13 cellular contexts compared by ENCODE assay signal in the genomic region with DNA sequence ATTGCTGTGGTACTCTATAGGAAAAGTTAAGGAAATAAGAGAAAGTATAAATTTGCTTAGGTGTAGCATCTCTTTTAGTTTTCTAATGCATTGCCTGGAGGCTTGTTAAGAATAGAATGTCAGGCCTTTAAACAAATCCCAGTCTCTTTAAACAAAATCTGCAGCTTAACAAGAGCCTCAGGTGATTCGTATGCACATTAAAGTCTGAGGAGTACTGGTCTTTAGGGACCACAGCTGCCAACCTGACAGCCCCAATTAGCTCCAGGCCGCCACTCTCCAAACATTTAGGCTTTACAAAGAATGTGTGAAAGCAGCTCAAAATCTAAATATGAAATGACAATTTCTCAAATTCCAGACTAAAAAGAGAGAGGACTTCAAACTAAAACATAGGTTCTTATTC.
"Had no signal": no experiment of that assay in that cellular context is flagged by ENCODE, and none has a peak within 500 bp of the region (broad histone marks: within the 10 kb centered on the region; RNA-seq: fewer than 3 reads in every experiment).

No MANE protein-coding gene starts in this region.

- H3K27ac ChIP-seq: coronary artery, esophagus muscularis mucosa, left ventricle myocardium inferior, ovary, right lobe of liver, upper lobe of right lung had no signal

- H3K9me3 ChIP-seq: esophagus muscularis mucosa, left ventricle myocardium inferior, ovary, right lobe of liver, upper lobe of right lung had no signal

- H3K27me3 ChIP-seq: esophagus muscularis mucosa, ovary, right lobe of liver, upper lobe of right lung had no signal

- ATAC-seq: right lobe of liver; stimulated activated naive CD8-positive, alpha-beta T cell treated with anti-CD3 and anti-CD28 coated beads, Interleukin-15, amount 100 ng/mL, for 72 hours; upper lobe of right lung had no signal

- DNase-seq: activated CD4-positive, alpha-beta T cell treated with anti-CD3 and anti-CD28 coated beads, Interleukin-2, amount 50 U/mL, for 1 hour; activated CD4-positive, CD25-positive, alpha-beta regulatory T cell; activated naive CD8-positive, alpha-beta T cell treated with anti-CD3 and anti-CD28 coated beads for 36 hours; amygdala; central memory CD4-positive, alpha-beta T cell; left ventricle myocardium inferior; mesenchymal stem cell; ovary; right lobe of liver; stimulated activated naive CD8-positive, alpha-beta T cell treated with anti-CD3 and anti-CD28 coated beads, Interleukin-15, amount 100 ng/mL, for 72 hours; upper lobe of right lung had no signal

- H3K36me3 ChIP-seq: esophagus muscularis mucosa, left ventricle myocardium inferior, ovary, right lobe of liver, upper lobe of right lung had no signal

- H3K4me3 ChIP-seq: coronary artery, esophagus muscularis mucosa, left ventricle myocardium inferior, ovary, right lobe of liver, upper lobe of right lung had no signal
